Comparison of ENCODE assay signal across 8 cellular contexts in the genomic region with DNA sequence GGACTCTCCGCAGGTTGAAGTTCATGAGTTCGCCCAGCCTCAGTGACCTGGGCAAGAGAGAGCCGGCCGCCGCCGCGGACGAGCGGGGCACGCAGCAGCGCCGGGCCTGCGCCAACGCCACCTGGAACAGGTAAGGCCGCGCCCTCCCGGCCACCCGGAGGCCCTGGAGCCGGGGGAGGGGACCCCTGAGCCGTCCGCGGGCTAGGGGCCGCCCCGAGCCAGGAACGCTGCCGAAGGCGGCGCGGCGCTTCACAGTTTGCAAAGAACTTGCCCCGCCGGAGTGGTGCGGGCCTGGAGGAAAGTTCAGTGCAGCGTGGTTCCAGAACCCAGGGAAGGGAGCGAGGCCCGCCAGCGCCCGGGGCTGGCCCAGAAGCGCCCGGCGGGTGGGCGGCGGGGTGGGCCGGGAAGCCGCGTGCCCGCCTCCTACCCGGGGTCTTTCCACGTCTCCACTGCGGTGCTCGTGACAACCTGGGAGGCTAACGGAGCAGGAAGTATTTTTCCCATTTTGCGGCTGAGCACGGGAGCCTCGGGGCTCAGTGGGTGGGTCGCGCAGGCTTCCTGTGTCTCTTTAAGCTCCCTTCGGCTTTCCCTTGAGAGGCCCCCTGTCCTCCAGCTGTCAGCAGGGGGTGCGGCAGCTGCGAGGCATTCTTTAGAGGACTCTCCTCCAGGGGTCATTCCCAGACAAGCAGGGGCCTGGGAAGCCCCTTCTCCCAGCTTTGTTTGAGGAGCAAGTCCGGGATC. TPM values are rescaled to one million over a fixed set of nuclear protein-coding genes. Genes with fewer than 3 reads are reported as not detected.
DNase-seq lines count a peak whose midpoint lies in the region; ATAC-seq and TF ChIP-seq lines count a peak whose summit lies in the region.

No MANE protein-coding gene starts in this region.

- no peaks in the 10 kb centered on the region for H3K36me3 Mint-ChIP-seq in neural progenitor cell

- peak overlapping the region; percentile 62 for H3K4me3 ChIP-seq in epithelial cell of esophagus (ENCODE audit: low read length)
- peak overlapping the region; percentile 71 for H3K4me3 ChIP-seq in neural progenitor cell

- in situ Hi-C loops in GM13976 (cut with MboI; ENCODE audit: low sequenced_read_pairs, unreplicated experiment): no loop called here

- no peak overlapping the region for H3K27ac Mint-ChIP-seq in neural progenitor cell

- peak overlapping the region; percentile 94 for H3K4me2 ChIP-seq in neural progenitor cell

- peak; percentile 39 for DNase-seq in NCI-H2227 (lab: John Stamatoyannopoulos, UW; ENCODE audit: unreplicated experiment)
- no peak for DNase-seq in NCI-H2227 treated with DMSO at 0.1 percent for 48 hours (lab: John Stamatoyannopoulos, UW)
- peak; percentile 41 for DNase-seq in epithelial cell of esophagus (ENCODE audit: low read depth)
- peak; percentile 82 for DNase-seq in neural progenitor cell (ENCODE audit: low spot score)
- DNase-seq in amygdala (lab: John Stamatoyannopoulos, UW): no peak
- no peak for DNase-seq in GM13976 (ENCODE audit: low spot score)

- H3K79me2 ChIP-seq in neural progenitor cell (ENCODE audit: low read depth): peaks cover 6% of the 10 kb centered on the region

- no peak overlapping the region for H2AFZ ChIP-seq in neural progenitor cell (replicated peaks)

- peaks cover 34% of the 10 kb centered on the region for H3K4me1 Mint-ChIP-seq in neural progenitor cell

- H3K36me3 ChIP-seq in neural progenitor cell: no peaks in the 10 kb centered on the region

- peaks cover 38% of the 10 kb centered on the region for H3F3A ChIP-seq in neural progenitor cell (ENCODE audit: low read depth)

- no peaks in the 10 kb centered on the region for H3K9me3 ChIP-seq in neural progenitor cell (ENCODE audit: low read depth)

- peak; percentile 18 for ATAC-seq in HG03064 (IDR thresholded peaks at IDR 0.05; ENCODE audit: low read depth, unreplicated experiment)

- H4K20me1 ChIP-seq in neural progenitor cell (ENCODE audit: low read depth): peaks cover 33% of the 10 kb centered on the region

- peaks cover 36% of the 10 kb centered on the region for H3K27me3 ChIP-seq in neural progenitor cell

- no peaks in the 10 kb centered on the region for H3K9me3 Mint-ChIP-seq in neural progenitor cell

- peaks cover 17% of the 10 kb centered on the region for H3K27me3 Mint-ChIP-seq in neural progenitor cell (ENCODE audit: insufficient read depth, low read depth)

- H3K27ac ChIP-seq in VCaP (peak overlapping the region; percentile 81), neural progenitor cell (no peak overlapping the region)

- TF ChIP-seq CTCF in VCaP (conservative IDR thresholded peaks at IDR 0.05) (0 out of 2 replicates have a peak, but pooled peaks have one; percentile 7), epithelial cell of esophagus (IDR thresholded peaks at IDR 0.05; ENCODE audit: insufficient read depth, low read depth, low read length, missing control alignments) (no peak), neural progenitor cell (IDR thresholded peaks at IDR 0.05) (no peak), GM13976 (IDR thresholded peaks at IDR 0.05; ENCODE audit: borderline replicate concordance, control extremely low read depth, extremely low read depth, insufficient read depth, missing control alignments) (no peak)

- H3K4me3 Mint-ChIP-seq in neural progenitor cell: peak overlapping the region; percentile 77

- no peak overlapping the region for H3K9ac ChIP-seq in neural progenitor cell

- peaks cover 36% of the 10 kb centered on the region for H3K4me1 ChIP-seq in neural progenitor cell

RNA-seq across cellular contexts. Expression of a gene that starts 0.6 kb away (rescaled TPM):
- 4.0 and 18.6 TPM in 2 replicates for total RNA-seq in neural progenitor cell (ENCODE audit: low replicate concordance)

RNA-seq across cellular contexts. Expression of a gene that starts 49.7 kb away (rescaled TPM):
- 3.0 and 8.9 TPM in 2 replicates for total RNA-seq in neural progenitor cell (ENCODE audit: low replicate concordance)

Comparison
In these comparisons a context has a peak if more than half of its experiments do, and no peak if none do; other contexts are left out.
1. DNase-seq: peak in NCI-H2227 (single experiment), epithelial cell of esophagus (single experiment) and neural progenitor cell (single experiment); none in NCI-H2227 treated with DMSO at 0.1 percent for 48 hours (single experiment), amygdala (0 of 56) and GM13976 (single experiment).